ENCODE assay signal across 2 cellular contexts in the genomic region with DNA sequence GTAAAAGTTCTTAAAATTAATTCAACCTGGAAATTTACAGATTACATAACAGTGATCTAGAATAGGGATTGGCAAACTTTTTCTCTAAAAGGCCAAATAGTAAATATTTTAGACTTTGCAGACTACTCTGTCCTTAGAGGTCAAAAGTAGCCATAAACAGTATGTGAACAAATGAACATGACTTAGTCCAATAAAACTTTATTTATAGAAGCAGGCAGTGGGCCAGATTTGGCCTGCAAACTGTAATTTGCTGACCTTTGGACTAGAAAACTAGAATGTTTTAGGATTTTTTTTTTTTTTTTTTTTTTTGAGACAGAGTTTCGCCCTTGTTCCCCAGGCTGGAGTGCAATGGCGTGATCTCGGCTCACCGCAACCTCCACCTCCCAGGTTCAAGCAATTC.
TF ChIP-seq lines count a peak whose summit lies in the region.

No MANE protein-coding gene starts in this region.

TF ChIP-seq in HEK293, 187 proteins besides CTCF, POLR2A, EP300 and RAD21 (continued from another document):
- TF ChIP-seq, protein P1, sequence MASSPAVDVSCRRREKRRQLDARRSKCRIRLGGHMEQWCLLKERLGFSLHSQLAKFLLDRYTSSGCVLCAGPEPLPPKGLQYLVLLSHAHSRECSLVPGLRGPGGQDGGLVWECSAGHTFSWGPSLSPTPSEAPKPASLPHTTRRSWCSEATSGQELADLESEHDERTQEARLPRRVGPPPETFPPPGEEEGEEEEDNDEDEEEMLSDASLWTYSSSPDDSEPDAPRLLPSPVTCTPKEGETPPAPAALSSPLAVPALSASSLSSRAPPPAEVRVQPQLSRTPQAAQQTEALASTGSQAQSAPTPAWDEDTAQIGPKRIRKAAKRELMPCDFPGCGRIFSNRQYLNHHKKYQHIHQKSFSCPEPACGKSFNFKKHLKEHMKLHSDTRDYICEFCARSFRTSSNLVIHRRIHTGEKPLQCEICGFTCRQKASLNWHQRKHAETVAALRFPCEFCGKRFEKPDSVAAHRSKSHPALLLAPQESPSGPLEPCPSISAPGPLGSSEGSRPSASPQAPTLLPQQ (tag by site-specific recombination; IDR thresholded peaks at IDR 0.05): no peak
TF ChIP-seq in HEK293: peak in this region for 1.

TF ChIP-seq in GM12878, 131 proteins besides CTCF, POLR2A, EP300 and RAD21:
- TF ChIP-seq, protein P2, sequence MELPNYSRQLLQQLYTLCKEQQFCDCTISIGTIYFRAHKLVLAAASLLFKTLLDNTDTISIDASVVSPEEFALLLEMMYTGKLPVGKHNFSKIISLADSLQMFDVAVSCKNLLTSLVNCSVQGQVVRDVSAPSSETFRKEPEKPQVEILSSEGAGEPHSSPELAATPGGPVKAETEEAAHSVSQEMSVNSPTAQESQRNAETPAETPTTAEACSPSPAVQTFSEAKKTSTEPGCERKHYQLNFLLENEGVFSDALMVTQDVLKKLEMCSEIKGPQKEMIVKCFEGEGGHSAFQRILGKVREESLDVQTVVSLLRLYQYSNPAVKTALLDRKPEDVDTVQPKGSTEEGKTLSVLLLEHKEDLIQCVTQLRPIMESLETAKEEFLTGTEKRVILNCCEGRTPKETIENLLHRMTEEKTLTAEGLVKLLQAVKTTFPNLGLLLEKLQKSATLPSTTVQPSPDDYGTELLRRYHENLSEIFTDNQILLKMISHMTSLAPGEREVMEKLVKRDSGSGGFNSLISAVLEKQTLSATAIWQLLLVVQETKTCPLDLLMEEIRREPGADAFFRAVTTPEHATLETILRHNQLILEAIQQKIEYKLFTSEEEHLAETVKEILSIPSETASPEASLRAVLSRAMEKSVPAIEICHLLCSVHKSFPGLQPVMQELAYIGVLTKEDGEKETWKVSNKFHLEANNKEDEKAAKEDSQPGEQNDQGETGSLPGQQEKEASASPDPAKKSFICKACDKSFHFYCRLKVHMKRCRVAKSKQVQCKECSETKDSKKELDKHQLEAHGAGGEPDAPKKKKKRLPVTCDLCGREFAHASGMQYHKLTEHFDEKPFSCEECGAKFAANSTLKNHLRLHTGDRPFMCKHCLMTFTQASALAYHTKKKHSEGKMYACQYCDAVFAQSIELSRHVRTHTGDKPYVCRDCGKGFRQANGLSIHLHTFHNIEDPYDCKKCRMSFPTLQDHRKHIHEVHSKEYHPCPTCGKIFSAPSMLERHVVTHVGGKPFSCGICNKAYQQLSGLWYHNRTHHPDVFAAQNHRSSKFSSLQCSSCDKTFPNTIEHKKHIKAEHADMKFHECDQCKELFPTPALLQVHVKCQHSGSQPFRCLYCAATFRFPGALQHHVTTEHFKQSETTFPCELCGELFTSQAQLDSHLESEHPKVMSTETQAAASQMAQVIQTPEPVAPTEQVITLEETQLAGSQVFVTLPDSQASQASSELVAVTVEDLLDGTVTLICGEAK (IDR thresholded peaks at IDR 0.05; ENCODE audit: borderline replicate concordance): 0 out of 2 replicates have a peak, but pooled peaks have one; percentile 40
- TF ChIP-seq GABPA (IDR thresholded peaks at IDR 0.05; ENCODE audit: low read depth): no peak
- TF ChIP-seq FOS (IDR thresholded peaks at IDR 0.05; ENCODE audit: borderline replicate concordance, extremely low read depth, insufficient read length): no peak
- TF ChIP-seq, protein P3, sequence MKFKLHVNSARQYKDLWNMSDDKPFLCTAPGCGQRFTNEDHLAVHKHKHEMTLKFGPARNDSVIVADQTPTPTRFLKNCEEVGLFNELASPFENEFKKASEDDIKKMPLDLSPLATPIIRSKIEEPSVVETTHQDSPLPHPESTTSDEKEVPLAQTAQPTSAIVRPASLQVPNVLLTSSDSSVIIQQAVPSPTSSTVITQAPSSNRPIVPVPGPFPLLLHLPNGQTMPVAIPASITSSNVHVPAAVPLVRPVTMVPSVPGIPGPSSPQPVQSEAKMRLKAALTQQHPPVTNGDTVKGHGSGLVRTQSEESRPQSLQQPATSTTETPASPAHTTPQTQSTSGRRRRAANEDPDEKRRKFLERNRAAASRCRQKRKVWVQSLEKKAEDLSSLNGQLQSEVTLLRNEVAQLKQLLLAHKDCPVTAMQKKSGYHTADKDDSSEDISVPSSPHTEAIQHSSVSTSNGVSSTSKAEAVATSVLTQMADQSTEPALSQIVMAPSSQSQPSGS (IDR thresholded peaks at IDR 0.05; ENCODE audit: low read length): no peak
- no peak for TF ChIP-seq RUNX3 (IDR thresholded peaks at IDR 0.05; ENCODE audit: low read length)
- TF ChIP-seq, protein P4, sequence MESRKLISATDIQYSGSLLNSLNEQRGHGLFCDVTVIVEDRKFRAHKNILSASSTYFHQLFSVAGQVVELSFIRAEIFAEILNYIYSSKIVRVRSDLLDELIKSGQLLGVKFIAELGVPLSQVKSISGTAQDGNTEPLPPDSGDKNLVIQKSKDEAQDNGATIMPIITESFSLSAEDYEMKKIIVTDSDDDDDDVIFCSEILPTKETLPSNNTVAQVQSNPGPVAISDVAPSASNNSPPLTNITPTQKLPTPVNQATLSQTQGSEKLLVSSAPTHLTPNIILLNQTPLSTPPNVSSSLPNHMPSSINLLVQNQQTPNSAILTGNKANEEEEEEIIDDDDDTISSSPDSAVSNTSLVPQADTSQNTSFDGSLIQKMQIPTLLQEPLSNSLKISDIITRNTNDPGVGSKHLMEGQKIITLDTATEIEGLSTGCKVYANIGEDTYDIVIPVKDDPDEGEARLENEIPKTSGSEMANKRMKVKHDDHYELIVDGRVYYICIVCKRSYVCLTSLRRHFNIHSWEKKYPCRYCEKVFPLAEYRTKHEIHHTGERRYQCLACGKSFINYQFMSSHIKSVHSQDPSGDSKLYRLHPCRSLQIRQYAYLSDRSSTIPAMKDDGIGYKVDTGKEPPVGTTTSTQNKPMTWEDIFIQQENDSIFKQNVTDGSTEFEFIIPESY (IDR thresholded peaks at IDR 0.05): no peak
- TF ChIP-seq, protein P5, sequence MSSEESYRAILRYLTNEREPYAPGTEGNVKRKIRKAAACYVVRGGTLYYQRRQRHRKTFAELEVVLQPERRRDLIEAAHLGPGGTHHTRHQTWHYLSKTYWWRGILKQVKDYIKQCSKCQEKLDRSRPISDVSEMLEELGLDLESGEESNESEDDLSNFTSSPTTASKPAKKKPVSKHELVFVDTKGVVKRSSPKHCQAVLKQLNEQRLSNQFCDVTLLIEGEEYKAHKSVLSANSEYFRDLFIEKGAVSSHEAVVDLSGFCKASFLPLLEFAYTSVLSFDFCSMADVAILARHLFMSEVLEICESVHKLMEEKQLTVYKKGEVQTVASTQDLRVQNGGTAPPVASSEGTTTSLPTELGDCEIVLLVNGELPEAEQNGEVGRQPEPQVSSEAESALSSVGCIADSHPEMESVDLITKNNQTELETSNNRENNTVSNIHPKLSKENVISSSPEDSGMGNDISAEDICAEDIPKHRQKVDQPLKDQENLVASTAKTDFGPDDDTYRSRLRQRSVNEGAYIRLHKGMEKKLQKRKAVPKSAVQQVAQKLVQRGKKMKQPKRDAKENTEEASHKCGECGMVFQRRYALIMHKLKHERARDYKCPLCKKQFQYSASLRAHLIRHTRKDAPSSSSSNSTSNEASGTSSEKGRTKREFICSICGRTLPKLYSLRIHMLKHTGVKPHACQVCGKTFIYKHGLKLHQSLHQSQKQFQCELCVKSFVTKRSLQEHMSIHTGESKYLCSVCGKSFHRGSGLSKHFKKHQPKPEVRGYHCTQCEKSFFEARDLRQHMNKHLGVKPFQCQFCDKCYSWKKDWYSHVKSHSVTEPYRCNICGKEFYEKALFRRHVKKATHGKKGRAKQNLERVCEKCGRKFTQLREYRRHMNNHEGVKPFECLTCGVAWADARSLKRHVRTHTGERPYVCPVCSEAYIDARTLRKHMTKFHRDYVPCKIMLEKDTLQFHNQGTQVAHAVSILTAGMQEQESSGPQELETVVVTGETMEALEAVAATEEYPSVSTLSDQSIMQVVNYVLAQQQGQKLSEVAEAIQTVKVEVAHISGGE (CRISPR knock-in tag; IDR thresholded peaks at IDR 0.05): no peak
